1 cellular context compared by ENCODE assay signal in genomic region chr6:130575971-130576370, GRCh38.
TF ChIP-seq lines count a peak whose summit lies in the region.

No MANE protein-coding gene starts in this region.

TF ChIP-seq in GM12878, 131 proteins besides CTCF, POLR2A, EP300 and RAD21 (continued from another document and continues in another):
- TF ChIP-seq ZBTB33 (IDR thresholded peaks at IDR 0.05), result no peak
- TF ChIP-seq RAD51 (IDR thresholded peaks at IDR 0.05), result peak; percentile 21; the same call in 1 of the 2 replicates
- peak; percentile 98 for TF ChIP-seq MTA2 (IDR thresholded peaks at IDR 0.05; ENCODE audit: low read depth)
- TF ChIP-seq HDAC6 (IDR thresholded peaks at IDR 0.05; ENCODE audit: unreplicated experiment), result no peak
- no peak for TF ChIP-seq USF1 (IDR thresholded peaks at IDR 0.05; ENCODE audit: borderline replicate concordance, extremely low read length, insufficient read depth, low read depth, low read length)
- peak; percentile 87 for TF ChIP-seq RELB (IDR thresholded peaks at IDR 0.05; ENCODE audit: low read depth)
- no peak; the same call in 1 of the 2 replicates for TF ChIP-seq BACH1 (IDR thresholded peaks at IDR 0.05; ENCODE audit: borderline replicate concordance)
- no peak for TF ChIP-seq KAT2A (conservative IDR thresholded peaks at IDR 0.05; ENCODE audit: control insufficient read depth, low read depth, low read length)
- TF ChIP-seq CBX3 (IDR thresholded peaks at IDR 0.05; ENCODE audit: borderline replicate concordance, low read depth), result no peak
- peak; percentile 83 for TF ChIP-seq SKIL (IDR thresholded peaks at IDR 0.05; ENCODE audit: low read depth, poor library complexity, severe bottlenecking)
- TF ChIP-seq TBL1XR1 (IDR thresholded peaks at IDR 0.05; ENCODE audit: low read depth, low read length), result no peak
- no peak for TF ChIP-seq YBX1 (IDR thresholded peaks at IDR 0.05)
- 0 out of 2 replicates have a peak, but pooled peaks have one; percentile 76 for TF ChIP-seq DPF2 (IDR thresholded peaks at IDR 0.05)
- no peak for TF ChIP-seq ATF3 (IDR thresholded peaks at IDR 0.05; ENCODE audit: borderline replicate concordance, extremely low read depth, low read depth, low read length)
- no peak for TF ChIP-seq NR2C2 (IDR thresholded peaks at IDR 0.05; ENCODE audit: borderline replicate concordance, control insufficient read depth, insufficient read length, low read depth)
- peak; percentile 98 for TF ChIP-seq RUNX3 (IDR thresholded peaks at IDR 0.05; ENCODE audit: low read length)
- TF ChIP-seq CHD2 (IDR thresholded peaks at IDR 0.05; ENCODE audit: borderline replicate concordance, low read depth, low read length), result peak; percentile 55; the same call in 1 of the 2 replicates
- no peak; the same call in 1 of the 2 replicates for TF ChIP-seq JUNB (IDR thresholded peaks at IDR 0.05)
- TF ChIP-seq SUPT20H (IDR thresholded peaks at IDR 0.05; ENCODE audit: borderline replicate concordance, control insufficient read depth, low read depth, low read length), result no peak
- peak; percentile 15; the same call in 1 of the 2 replicates for TF ChIP-seq SPI1 (IDR thresholded peaks at IDR 0.05; ENCODE audit: borderline replicate concordance, insufficient read depth, low read depth, low read length)
- TF ChIP-seq TCF12 (IDR thresholded peaks at IDR 0.05; ENCODE audit: low read depth, low read length), result 0 out of 2 replicates have a peak, but pooled peaks have one; percentile 33
- TF ChIP-seq IRF5 (IDR thresholded peaks at IDR 0.05; ENCODE audit: borderline replicate concordance), result peak; percentile 62; the same call in 1 of the 2 replicates
- no peak for TF ChIP-seq FOXK2 (IDR thresholded peaks at IDR 0.05)
- peak; percentile 91 for TF ChIP-seq IKZF1 (conservative IDR thresholded peaks at IDR 0.05)
- TF ChIP-seq BCL3 (IDR thresholded peaks at IDR 0.05; ENCODE audit: borderline replicate concordance, insufficient read depth, low read depth, low read length, poor library complexity, severe bottlenecking), result no peak
- TF ChIP-seq PKNOX1 (IDR thresholded peaks at IDR 0.05), result peak; percentile 91
- TF ChIP-seq MXI1 (IDR thresholded peaks at IDR 0.05; ENCODE audit: low read depth, low read length), result 0 out of 2 replicates have a peak, but pooled peaks have one; percentile 24
- no peak for TF ChIP-seq CHD1 (IDR thresholded peaks at IDR 0.05; ENCODE audit: low read depth, low read length)
- no peak for TF ChIP-seq RFX5 (IDR thresholded peaks at IDR 0.05; ENCODE audit: low read depth, low read length)
- peak; percentile 86 for TF ChIP-seq NBN (IDR thresholded peaks at IDR 0.05)
- 0 out of 2 replicates have a peak, but pooled peaks have one; percentile 18 for TF ChIP-seq BMI1 (IDR thresholded peaks at IDR 0.05; ENCODE audit: borderline replicate concordance)
- peak; percentile 88; the same call in 1 of the 2 replicates for TF ChIP-seq ESRRA (IDR thresholded peaks at IDR 0.05; ENCODE audit: low read length)
- peak; percentile 94 for TF ChIP-seq CBFB (IDR thresholded peaks at IDR 0.05; ENCODE audit: low read depth)
- TF ChIP-seq CHD4 (IDR thresholded peaks at IDR 0.05), result no peak
- TF ChIP-seq ATF7 (IDR thresholded peaks at IDR 0.05; ENCODE audit: low read depth), result peak; percentile 81
- no peak for TF ChIP-seq STAT1 (conservative IDR thresholded peaks at IDR 0.05)
- TF ChIP-seq NFIC (IDR thresholded peaks at IDR 0.05; ENCODE audit: low read depth, low read length), result peak; percentile 78
- TF ChIP-seq CUX1 (IDR thresholded peaks at IDR 0.05; ENCODE audit: insufficient replicate concordance, low read depth, low read length), result no peak
- peak; percentile 45 to 57; a peak in 2 of 4 replicates for TF ChIP-seq BHLHE40 (IDR thresholded peaks at IDR 0.05; ENCODE audit: borderline replicate concordance in 1 of 2, low read depth in 2 of 2, low read length in 1 of 2)
- no peak for TF ChIP-seq E2F4 (IDR thresholded peaks at IDR 0.05; ENCODE audit: low read depth, low read length)
- no peak for TF ChIP-seq TAF1 (IDR thresholded peaks at IDR 0.05; ENCODE audit: borderline replicate concordance, low read depth, low read length)
